ENCODE assay signal across 24 cellular contexts in the genomic region with DNA sequence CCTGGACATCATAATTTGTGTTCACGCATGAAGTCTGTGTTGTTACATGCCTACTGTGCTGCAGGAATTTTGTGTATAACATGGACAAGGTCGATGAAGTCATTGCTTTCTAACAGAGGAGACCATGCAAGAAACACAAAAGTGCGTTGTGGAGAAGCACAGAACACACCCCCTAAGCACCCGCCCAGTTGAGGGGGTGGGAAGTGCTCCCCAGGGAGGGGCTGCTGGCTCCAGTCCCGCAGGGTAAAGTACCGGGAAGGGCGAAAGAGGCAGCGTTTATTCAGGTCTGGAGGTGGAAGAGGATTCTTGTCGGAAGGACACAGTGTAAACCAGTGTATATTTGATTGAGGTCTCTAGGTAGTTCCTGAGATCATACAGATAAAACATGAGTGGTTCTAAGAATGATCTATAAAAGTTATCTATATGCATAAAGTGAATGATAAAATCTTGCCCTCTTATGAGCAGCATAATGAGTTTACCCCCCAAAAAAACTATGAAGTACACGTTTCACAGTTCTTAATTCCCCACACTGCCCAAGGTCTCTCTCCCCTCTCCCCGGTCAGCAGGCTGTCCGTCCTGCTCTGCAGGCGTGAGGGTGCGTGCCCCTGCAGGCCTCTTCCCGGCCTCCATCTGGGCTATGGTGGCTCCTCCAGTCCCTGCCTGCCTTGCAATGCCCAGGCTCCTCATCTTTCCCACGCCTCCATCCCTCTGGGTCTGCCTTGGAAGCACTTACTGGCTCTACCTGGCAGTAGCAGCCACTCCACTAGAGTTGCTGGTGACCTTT.
"Had no signal": no experiment of that assay in that cellular context is flagged by ENCODE, and none has a peak within 500 bp of the region (broad histone marks: within the 10 kb centered on the region; RNA-seq: fewer than 3 reads in every experiment).

No MANE protein-coding gene starts in this region.

- H3K4me1 ChIP-seq: left ventricle myocardium inferior, right atrium auricular region, stomach, thyroid gland, transverse colon, upper lobe of left lung had no signal

- H3K36me3 ChIP-seq: heart left ventricle, left ventricle myocardium inferior, right atrium auricular region, right lobe of liver, stomach, thyroid gland, transverse colon, upper lobe of left lung had no signal

- H3K9me3 ChIP-seq: right lobe of liver, testis, thyroid gland had no signal

- H3K4me3 ChIP-seq: heart left ventricle, left ventricle myocardium inferior, right atrium auricular region, right lobe of liver, skin epidermis, stomach, testis, thyroid gland, transverse colon, upper lobe of left lung had no signal

- H3K27ac ChIP-seq: heart left ventricle, left ventricle myocardium inferior, right atrium auricular region, right lobe of liver, stomach, testis, thyroid gland, transverse colon, upper lobe of left lung had no signal

- H3K27me3 ChIP-seq: right atrium auricular region, right lobe of liver, stomach, testis, thyroid gland, transverse colon, upper lobe of left lung had no signal

- ATAC-seq: heart left ventricle; natural killer cell; right lobe of liver; stimulated activated naive B cell treated with anti-CD40 and anti-IgM and Interleukin-4, amounts not matched to agents 10 μg/mL and 1 μg/mL and 100 μg/mL, for 72 hours; stimulated activated naive CD8-positive, alpha-beta T cell treated with anti-CD3 and anti-CD28 coated beads, Interleukin-15, Interleukin-2, amounts not matched to agents 100 U/mL and 50 U/mL, for 24 hours had no signal

- DNase-seq: heart left ventricle; hypothalamus; immature natural killer cell; islet precursor cell; left ventricle myocardium inferior; mesenchymal stem cell; naive B cell; natural killer cell; nephron progenitor cell; nucleus accumbens; right lobe of liver; stimulated activated CD4-positive, alpha-beta T cell treated with anti-CD3 and anti-CD28 coated beads, Interleukin-12 subunit alpha, Interleukin-12 subunit beta, amount 100 ng/mL, for 4 hours; stimulated activated CD4-positive, alpha-beta T cell treated with anti-CD3 and anti-CD28 coated beads, Interleukin-15, amount 100 ng/mL, for 24 hours; stimulated activated CD4-positive, alpha-beta T cell treated with anti-CD3 and anti-CD28 coated beads, Interleukin-2, amount 100 ng/mL, for 24 hours; stimulated activated CD4-positive, alpha-beta T cell treated with anti-CD3 and anti-CD28 coated beads, Interleukin-4, amount 100 ng/mL, for 1 hour; stimulated activated naive B cell treated with anti-CD40 and anti-IgM and Interleukin-4, amounts not matched to agents 10 μg/mL and 1 μg/mL and 100 μg/mL, for 72 hours; stimulated activated naive CD8-positive, alpha-beta T cell treated with anti-CD3 and anti-CD28 coated beads, Interleukin-15, Interleukin-2, amounts not matched to agents 100 U/mL and 50 U/mL, for 24 hours; stomach; testis; thyroid gland; transverse colon had no signal
